ENCODE assay signal across 1 cellular context in the genomic region with DNA sequence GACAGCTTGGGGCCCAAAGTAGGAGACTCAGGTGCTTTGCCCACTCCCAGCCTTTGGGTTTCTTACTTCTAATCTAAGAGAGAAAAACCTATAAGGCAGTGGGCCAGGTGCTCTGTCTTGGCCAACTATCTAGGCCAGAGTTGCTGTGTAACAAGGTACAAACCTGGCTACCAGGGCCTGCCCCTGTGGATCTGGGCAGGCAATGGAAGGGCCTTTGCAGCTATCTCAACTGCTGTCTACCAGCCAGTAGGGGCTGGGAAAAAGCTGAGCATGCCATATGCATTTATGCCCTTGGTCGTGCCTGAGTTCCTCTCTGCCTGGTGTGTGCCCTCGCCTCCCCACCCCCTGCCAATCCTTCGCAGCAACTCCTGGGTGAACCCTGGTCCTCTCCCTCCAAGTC.
TF ChIP-seq lines count a peak whose summit lies in the region.

No MANE protein-coding gene starts in this region.

TF ChIP-seq in GM23338, 12 proteins besides CTCF, POLR2A, EP300 and RAD21 (continued from another document):
- TF ChIP-seq, protein P1, sequence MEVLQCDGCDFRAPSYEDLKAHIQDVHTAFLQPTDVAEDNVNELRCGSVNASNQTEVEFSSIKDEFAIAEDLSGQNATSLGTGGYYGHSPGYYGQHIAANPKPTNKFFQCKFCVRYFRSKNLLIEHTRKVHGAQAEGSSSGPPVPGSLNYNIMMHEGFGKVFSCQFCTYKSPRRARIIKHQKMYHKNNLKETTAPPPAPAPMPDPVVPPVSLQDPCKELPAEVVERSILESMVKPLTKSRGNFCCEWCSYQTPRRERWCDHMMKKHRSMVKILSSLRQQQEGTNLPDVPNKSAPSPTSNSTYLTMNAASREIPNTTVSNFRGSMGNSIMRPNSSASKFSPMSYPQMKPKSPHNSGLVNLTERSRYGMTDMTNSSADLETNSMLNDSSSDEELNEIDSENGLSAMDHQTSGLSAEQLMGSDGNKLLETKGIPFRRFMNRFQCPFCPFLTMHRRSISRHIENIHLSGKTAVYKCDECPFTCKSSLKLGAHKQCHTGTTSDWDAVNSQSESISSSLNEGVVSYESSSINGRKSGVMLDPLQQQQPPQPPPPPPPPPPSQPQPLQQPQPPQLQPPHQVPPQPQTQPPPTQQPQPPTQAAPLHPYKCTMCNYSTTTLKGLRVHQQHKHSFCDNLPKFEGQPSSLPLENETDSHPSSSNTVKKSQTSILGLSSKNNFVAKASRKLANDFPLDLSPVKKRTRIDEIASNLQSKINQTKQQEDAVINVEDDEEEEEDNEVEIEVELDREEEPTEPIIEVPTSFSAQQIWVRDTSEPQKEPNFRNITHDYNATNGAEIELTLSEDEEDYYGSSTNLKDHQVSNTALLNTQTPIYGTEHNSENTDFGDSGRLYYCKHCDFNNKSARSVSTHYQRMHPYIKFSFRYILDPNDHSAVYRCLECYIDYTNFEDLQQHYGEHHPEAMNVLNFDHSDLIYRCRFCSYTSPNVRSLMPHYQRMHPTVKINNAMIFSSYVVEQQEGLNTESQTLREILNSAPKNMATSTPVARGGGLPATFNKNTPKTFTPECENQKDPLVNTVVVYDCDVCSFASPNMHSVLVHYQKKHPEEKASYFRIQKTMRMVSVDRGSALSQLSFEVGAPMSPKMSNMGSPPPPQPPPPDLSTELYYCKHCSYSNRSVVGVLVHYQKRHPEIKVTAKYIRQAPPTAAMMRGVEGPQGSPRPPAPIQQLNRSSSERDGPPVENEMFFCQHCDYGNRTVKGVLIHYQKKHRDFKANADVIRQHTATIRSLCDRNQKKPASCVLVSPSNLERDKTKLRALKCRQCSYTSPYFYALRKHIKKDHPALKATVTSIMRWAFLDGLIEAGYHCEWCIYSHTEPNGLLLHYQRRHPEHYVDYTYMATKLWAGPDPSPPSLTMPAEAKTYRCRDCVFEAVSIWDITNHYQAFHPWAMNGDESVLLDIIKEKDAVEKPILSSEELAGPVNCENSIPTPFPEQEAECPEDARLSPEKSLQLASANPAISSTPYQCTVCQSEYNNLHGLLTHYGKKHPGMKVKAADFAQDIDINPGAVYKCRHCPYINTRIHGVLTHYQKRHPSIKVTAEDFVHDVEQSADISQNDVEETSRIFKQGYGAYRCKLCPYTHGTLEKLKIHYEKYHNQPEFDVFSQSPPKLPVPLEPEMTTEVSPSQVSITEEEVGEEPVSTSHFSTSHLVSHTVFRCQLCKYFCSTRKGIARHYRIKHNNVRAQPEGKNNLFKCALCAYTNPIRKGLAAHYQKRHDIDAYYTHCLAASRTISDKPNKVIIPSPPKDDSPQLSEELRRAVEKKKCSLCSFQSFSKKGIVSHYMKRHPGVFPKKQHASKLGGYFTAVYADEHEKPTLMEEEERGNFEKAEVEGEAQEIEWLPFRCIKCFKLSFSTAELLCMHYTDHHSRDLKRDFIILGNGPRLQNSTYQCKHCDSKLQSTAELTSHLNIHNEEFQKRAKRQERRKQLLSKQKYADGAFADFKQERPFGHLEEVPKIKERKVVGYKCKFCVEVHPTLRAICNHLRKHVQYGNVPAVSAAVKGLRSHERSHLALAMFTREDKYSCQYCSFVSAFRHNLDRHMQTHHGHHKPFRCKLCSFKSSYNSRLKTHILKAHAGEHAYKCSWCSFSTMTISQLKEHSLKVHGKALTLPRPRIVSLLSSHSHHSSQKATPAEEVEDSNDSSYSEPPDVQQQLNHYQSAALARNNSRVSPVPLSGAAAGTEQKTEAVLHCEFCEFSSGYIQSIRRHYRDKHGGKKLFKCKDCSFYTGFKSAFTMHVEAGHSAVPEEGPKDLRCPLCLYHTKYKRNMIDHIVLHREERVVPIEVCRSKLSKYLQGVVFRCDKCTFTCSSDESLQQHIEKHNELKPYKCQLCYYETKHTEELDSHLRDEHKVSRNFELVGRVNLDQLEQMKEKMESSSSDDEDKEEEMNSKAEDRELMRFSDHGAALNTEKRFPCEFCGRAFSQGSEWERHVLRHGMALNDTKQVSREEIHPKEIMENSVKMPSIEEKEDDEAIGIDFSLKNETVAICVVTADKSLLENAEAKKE (CRISPR knock-in tag; IDR thresholded peaks at IDR 0.05), result no peak
